12 cellular contexts compared by ENCODE assay signal in genomic region chr5:140214831-140215230, GRCh38. TPM values are rescaled to one million over a fixed set of nuclear protein-coding genes. Genes with fewer than 3 reads are reported as not detected.
DNase-seq lines count a peak whose midpoint lies in the region; ATAC-seq and TF ChIP-seq lines count a peak whose summit lies in the region.
"Had no signal": no experiment of that assay in that cellular context is flagged by ENCODE, and none has a peak within 500 bp of the region (broad histone marks: within the 10 kb centered on the region; RNA-seq: fewer than 3 reads in every experiment).

No MANE protein-coding gene starts in this region.

- no peak overlapping the region for H3K4me2 ChIP-seq in Karpas-422 (ENCODE audit: low read depth, low read length, poor library complexity, severe bottlenecking)

- H3K27ac Mint-ChIP-seq in HFFc6, result no peak overlapping the region
- H3K27ac Mint-ChIP-seq: activated naive CD8-positive, alpha-beta T cell had no signal

- H3K9me3 ChIP-seq in Karpas-422 (ENCODE audit: low read length), result no peaks in the 10 kb centered on the region
- H3K9me3 ChIP-seq in tibial artery, result no peaks in the 10 kb centered on the region

- H4K20me1 ChIP-seq in Karpas-422 (ENCODE audit: insufficient read depth, low read depth, low read length), result peaks cover 8% of the 10 kb centered on the region; the same call in 1 of the 2 replicates

- H3K4me1 ChIP-seq in Karpas-422 (ENCODE audit: low read length) (no peaks in the 10 kb centered on the region), tibial artery (peaks cover 0 to 7% (median 3%) of the 10 kb centered on the region in 4 donors)

- no peak overlapping the region for H3K4me3 ChIP-seq in Karpas-422 (ENCODE audit: low read length)
- no peak overlapping the region for H3K4me3 ChIP-seq in tibial artery

- H3K27me3 Mint-ChIP-seq in HFFc6 (ENCODE audit: insufficient read depth), result no peaks in the 10 kb centered on the region
- H3K27me3 Mint-ChIP-seq: activated naive CD8-positive, alpha-beta T cell had no signal

- H3K9me3 Mint-ChIP-seq in HFFc6, result no peaks in the 10 kb centered on the region

- H3K4me3 Mint-ChIP-seq in HFFc6, result no peak overlapping the region
- H3K4me3 Mint-ChIP-seq: activated naive CD8-positive, alpha-beta T cell had no signal

- H3K27ac ChIP-seq in Karpas-422 (ENCODE audit: low read length), result no peak overlapping the region
- no peak overlapping the region for H3K27ac ChIP-seq in tibial artery

- TF ChIP-seq CTCF in HFFc6 (IDR thresholded peaks at IDR 0.05), result no peak
- TF ChIP-seq CTCF in tibial artery (IDR thresholded peaks at IDR 0.05), result no peak

- peak; percentile 42 for DNase-seq in CMK (ENCODE audit: low read depth)
- peak; percentile 46 for DNase-seq in HFFc6
- DNase-seq in SW480 (ENCODE audit: low spot score), result peak; percentile 66
- peak; percentile 84 for DNase-seq in iris pigment epithelial cell (ENCODE audit: low read depth)
- DNase-seq in Karpas-422, result no peak
- DNase-seq in tibial artery, result no peak
- no peak for DNase-seq in NCI-H2171 treated with DMSO at 0.1 percent for 48 hours (lab: John Stamatoyannopoulos, UW)
- DNase-seq: NCI-H187 treated with DMSO at 0.1 percent for 48 hours, posterior cingulate gyrus, T1000 had no signal

- H3K79me2 ChIP-seq in Karpas-422 (ENCODE audit: low read length), result no peaks in the 10 kb centered on the region

- intact Hi-C loops in tibial artery (cut with DNase I; ENCODE audit: low total_unique reads), result no loop called here

- H3K36me3 ChIP-seq in Karpas-422 (ENCODE audit: insufficient read depth, low read length), result no peaks in the 10 kb centered on the region
- peaks cover 0 to 8% (median 5%) of the 10 kb centered on the region in 3 donors for H3K36me3 ChIP-seq in tibial artery

- H2AFZ ChIP-seq in Karpas-422 (ENCODE audit: low read length), result no peak overlapping the region

- H3K9me2 ChIP-seq in Karpas-422 (replicated peaks; ENCODE audit: insufficient read depth, low read length), result no peaks in the 10 kb centered on the region

- peaks cover 15% of the 10 kb centered on the region for H3K4me1 Mint-ChIP-seq in HFFc6 (ENCODE audit: low read depth)

- H3K36me3 Mint-ChIP-seq in HFFc6 (ENCODE audit: low read depth), result no peaks in the 10 kb centered on the region

- H3K27me3 ChIP-seq in Karpas-422 (ENCODE audit: low read length) (no peaks in the 10 kb centered on the region), tibial artery (no peaks in the 10 kb centered on the region)

- no peak for ATAC-seq in HG02885 (IDR thresholded peaks at IDR 0.05; ENCODE audit: poor library complexity, unreplicated experiment)

- H3K9ac ChIP-seq in Karpas-422 (ENCODE audit: low read length), result no peak overlapping the region

RNA-seq across cellular contexts. Expression of gene CYSTM1, which starts 39.8 kb away (rescaled TPM):
- 10 to 100 TPM; 11.6 to 16.7 (median 12.5) TPM for total RNA-seq in HFFc6 (2021; fragmentation: NEBNext Ultra II Directional; extraction: Animal tissue kit (Norgen Biotek cat#: 25700))
- 17.8 and 28.5 TPM in 2 replicates for total RNA-seq in Karpas-422 (2014; rRNA removed; shearing (Covaris generic); ENCODE audit: low replicate concordance)

Comparison
In these comparisons a context has a peak if more than half of its experiments do, and no peak if none do; other contexts are left out.
1. DNase-seq: peak in CMK (single experiment), HFFc6 (single experiment), SW480 (single experiment) and iris pigment epithelial cell (single experiment); none in Karpas-422 (single experiment), tibial artery (0 of 2) and NCI-H2171 treated with DMSO at 0.1 percent for 48 hours (single experiment).